9 cellular contexts compared by ENCODE assay signal in genomic region chr6:166007349-166008263, GRCh38.
DNase-seq lines count a peak whose midpoint lies in the region; ATAC-seq, FAIRE-seq and TF ChIP-seq lines count a peak whose summit lies in the region.
"Had no signal": no experiment of that assay in that cellular context is flagged by ENCODE, and none has a peak within 500 bp of the region (broad histone marks: within the 10 kb centered on the region; RNA-seq: fewer than 3 reads in every experiment).

No MANE protein-coding gene starts in this region.

- no peaks in the 10 kb centered on the region for H3K27me3 ChIP-seq in ovary

- ATAC-seq in HG03521 (IDR thresholded peaks at IDR 0.05; ENCODE audit: unreplicated experiment): no peak
- ATAC-seq in HG03095 (IDR thresholded peaks at IDR 0.05; ENCODE audit: unreplicated experiment): no peak

- no peak for FAIRE-seq in RCC 7860 (lab: Jason Lieb, UNC)

- peaks cover 5% of the 10 kb centered on the region for H3K4me1 ChIP-seq in ovary (ENCODE audit: insufficient read depth)

- H3K9me3 ChIP-seq in ovary: no peaks in the 10 kb centered on the region

- TF ChIP-seq EP300 in ovary (IDR thresholded peaks at IDR 0.05): no peak

- TF ChIP-seq CTCF in ovary (IDR thresholded peaks at IDR 0.05): no peak

- WGBS in ovary, 3 donors: 6 to 8% (median 8%) methylated on average over 18 of the region's 18 CpGs

- no peaks in the 10 kb centered on the region for H3K36me3 ChIP-seq in ovary

- DNase-seq in AG20443 (ENCODE audit: low spot score): peak; percentile 57
- DNase-seq in NCI-H1105 treated with DMSO at 0.1 percent for 48 hours (lab: John Stamatoyannopoulos, UW): peak; percentile 42
- peak; percentile 72 for DNase-seq in fibroblast of peridontal ligament (ENCODE audit: extremely low read depth)
- peak; percentile 84 to 92 (median 88) for DNase-seq in ovary
- no peak for DNase-seq in AML-193 (lab: John Stamatoyannopoulos, UW)
- DNase-seq in RCC 7860 (ENCODE audit: low spot score): no peak
- DNase-seq: NCI-H345 had no signal

- H3K27ac ChIP-seq in ovary: peak overlapping the region in 1 of 2 donors; percentile 94

- TF ChIP-seq POLR2A in ovary (IDR thresholded peaks at IDR 0.05): no peak

- intact Hi-C loops in ovary (cut with DNase I): loop anchor here in 1 of 4 donors (5.0 to 10.0 kb wide), 3 partner anchors 50 to 123 kb away; no protein-coding TSS in a partner anchor

- peak overlapping the region; percentile 30 for H3K4me3 ChIP-seq in ovary

Comparison
In these comparisons a context has a peak if more than half of its experiments do, and no peak if none do; other contexts are left out.
1. DNase-seq: peak in AG20443 (single experiment), NCI-H1105 treated with DMSO at 0.1 percent for 48 hours (single experiment), fibroblast of peridontal ligament (single experiment) and ovary (5 of 5); none in AML-193 (0 of 2) and RCC 7860 (single experiment).